18 cellular contexts compared by ENCODE assay signal in genomic region chr6:146990284-146990683, GRCh38.
A peak's percentile ranks its signal among the peaks of the same experiment; 100 is the strongest.
DNase-seq lines count a peak whose midpoint lies in the region; ATAC-seq and TF ChIP-seq lines count a peak whose summit lies in the region.
"Had no signal": no experiment of that assay in that cellular context is flagged by ENCODE, and none has a peak within 500 bp of the region (broad histone marks: within the 10 kb centered on the region; RNA-seq: fewer than 3 reads in every experiment).

No MANE protein-coding gene starts in this region.

- H3K27me3 ChIP-seq in SJSA1 (replicated peaks): no peaks in the 10 kb centered on the region
- H3K27me3 ChIP-seq: tibial artery had no signal

- H3K9me3 ChIP-seq in SJSA1 (replicated peaks): no peaks in the 10 kb centered on the region

- TF ChIP-seq CTCF in fibroblast of mammary gland (conservative IDR thresholded peaks at IDR 0.05; ENCODE audit: control insufficient read depth, insufficient read depth, low read depth, low read length): no peak

- H3K4me3 ChIP-seq in SJSA1: no peak overlapping the region
- no peak overlapping the region for H3K4me3 ChIP-seq in fibroblast of mammary gland (ENCODE audit: control insufficient read depth, low read depth, low read length)
- H3K4me3 ChIP-seq: tibial artery had no signal

- DNase-seq in GM04503 (ENCODE audit: low read depth): peak; percentile 81
- peak in 1 of 2 experiments; percentile 22 for DNase-seq in SJSA1 (ENCODE audit: low read depth in 1 of 2, low spot score in 2 of 2)
- DNase-seq in fibroblast of mammary gland (ENCODE audit: low read depth): peak; percentile 52
- peak; percentile 54 for DNase-seq in renal cortical epithelial cell (ENCODE audit: low read depth)
- DNase-seq in NCI-H524 (lab: John Stamatoyannopoulos, UW): no peak
- DNase-seq: activated CD4-positive, alpha-beta T cell treated with anti-CD3 and anti-CD28 coated beads for 48 hours; activated naive CD8-positive, alpha-beta T cell treated with anti-CD3 and anti-CD28 coated beads, Interleukin-2, amount 50 U/mL, for 24 hours; activated T-cell treated with anti-CD3 and anti-CD28 coated beads, Interleukin-2, amount 50 U/mL, for 4 hours; GF-D8; Kasumi-1; naive B cell; NCI-H187; NCI-H748 treated with DMSO at 0.1 percent for 48 hours; stimulated activated CD4-positive, alpha-beta T cell treated with anti-CD3 and anti-CD28 coated beads, Interleukin-1b, Interleukin-23, amount 100 ng/mL, for 48 hours; tibial artery had no signal

- H3K27ac ChIP-seq in SJSA1: peak overlapping the region; percentile 28; the same call in 1 of the 2 replicates
- H3K27ac ChIP-seq: tibial artery had no signal

- ATAC-seq in HG03095 (IDR thresholded peaks at IDR 0.05; ENCODE audit: unreplicated experiment): no peak
- ATAC-seq in HG03045 (IDR thresholded peaks at IDR 0.05; ENCODE audit: unreplicated experiment): no peak
- ATAC-seq in GM19455 (IDR thresholded peaks at IDR 0.05; ENCODE audit: unreplicated experiment): no peak
- ATAC-seq: activated naive CD8-positive, alpha-beta T cell treated with anti-CD3 and anti-CD28 coated beads, Interleukin-2, amount 50 U/mL, for 24 hours; activated T-cell treated with anti-CD3 and anti-CD28 coated beads, Interleukin-2, amount 50 U/mL, for 4 hours had no signal

- peaks cover 16% of the 10 kb centered on the region for H3K4me1 ChIP-seq in SJSA1 (replicated peaks)
- H3K4me1 ChIP-seq: tibial artery had no signal

- H3K36me3 ChIP-seq in SJSA1: no peaks in the 10 kb centered on the region
- H3K36me3 ChIP-seq: tibial artery had no signal

Comparison
In these comparisons a context has a peak if more than half of its experiments do, and no peak if none do; other contexts are left out.
1. DNase-seq: peak in GM04503 (single experiment), fibroblast of mammary gland (single experiment) and renal cortical epithelial cell (single experiment); none in NCI-H524 (0 of 2).